Comparison of ENCODE assay signal across 8 cellular contexts in genomic region chr6:3742426-3743344, GRCh38. TPM values are rescaled to one million over a fixed set of nuclear protein-coding genes. Genes with fewer than 3 reads are reported as not detected.
DNase-seq lines count a peak whose midpoint lies in the region; ATAC-seq and TF ChIP-seq lines count a peak whose summit lies in the region.

No MANE protein-coding gene starts in this region.

- H3K9me2 ChIP-seq in Karpas-422 (replicated peaks; ENCODE audit: insufficient read depth, low read length): no peaks in the 10 kb centered on the region

- H3K9me3 ChIP-seq in Karpas-422 (ENCODE audit: low read length) (no peaks in the 10 kb centered on the region), SJCRH30 (replicated peaks) (no peaks in the 10 kb centered on the region), osteoblast (ENCODE audit: low read depth, low read length) (no peaks in the 10 kb centered on the region)

- H3K4me2 ChIP-seq in Karpas-422 (ENCODE audit: low read depth, low read length, poor library complexity, severe bottlenecking) (peak overlapping the region; percentile 72), osteoblast (ENCODE audit: insufficient read depth, low read length) (peak overlapping the region; percentile 60)

- TF ChIP-seq CTCF in osteoblast (IDR thresholded peaks at IDR 0.05; ENCODE audit: extremely low read depth, low read depth, low read length): peak; percentile 98

- H3K36me3 ChIP-seq in Karpas-422 (ENCODE audit: insufficient read depth, low read length) (no peaks in the 10 kb centered on the region), SJCRH30 (no peaks in the 10 kb centered on the region), osteoblast (ENCODE audit: insufficient read depth, low read length) (peaks cover 66% of the 10 kb centered on the region)

- DNase-seq in Caki2 (ENCODE audit: low read depth): peak; percentile 66
- peak; percentile 95 for DNase-seq in Karpas-422
- peak; percentile 47 to 74 for DNase-seq in SJCRH30
- DNase-seq in activated gamma-delta T cell (lab: John Stamatoyannopoulos, UW): peak; percentile 67
- DNase-seq in foreskin melanocyte: peak; percentile 57
- peak; percentile 93 for DNase-seq in osteoblast (ENCODE audit: insufficient read length, low spot score, missing footprints)

- no peaks in the 10 kb centered on the region for H3K79me2 ChIP-seq in Karpas-422 (ENCODE audit: low read length)
- H3K79me2 ChIP-seq in osteoblast (ENCODE audit: insufficient read depth, low read length): peaks cover 100% of the 10 kb centered on the region

- H3K9ac ChIP-seq in Karpas-422 (ENCODE audit: low read length): peak overlapping the region; percentile 61

- no peaks in the 10 kb centered on the region for H3K27me3 ChIP-seq in Karpas-422 (ENCODE audit: low read length)
- H3K27me3 ChIP-seq in SJCRH30: no peaks in the 10 kb centered on the region
- H3K27me3 ChIP-seq in osteoblast (ENCODE audit: insufficient read depth, low read length): no peaks in the 10 kb centered on the region

- peak; percentile 65 for ATAC-seq in GM21423 (IDR thresholded peaks at IDR 0.05; ENCODE audit: unreplicated experiment)

- H3K4me1 ChIP-seq in Karpas-422 (ENCODE audit: low read length) (peaks cover 21% of the 10 kb centered on the region), SJCRH30 (peaks cover 6% of the 10 kb centered on the region; the same call in 1 of the 2 replicates), osteoblast (ENCODE audit: insufficient read depth, low read length) (peaks cover 76% of the 10 kb centered on the region)

- H4K20me1 ChIP-seq in Karpas-422 (ENCODE audit: insufficient read depth, low read depth, low read length) (no peaks in the 10 kb centered on the region), osteoblast (ENCODE audit: insufficient read depth, low read length) (peaks cover 99% of the 10 kb centered on the region)

- H3K4me3 ChIP-seq in Karpas-422 (ENCODE audit: low read length) (peak overlapping the region; percentile 56), SJCRH30 (no peak overlapping the region), osteoblast (ENCODE audit: insufficient read depth, low read length) (peak overlapping the region; percentile 53)

- H3K27ac ChIP-seq in Karpas-422 (ENCODE audit: low read length) (no peak overlapping the region), SJCRH30 (no peak overlapping the region), osteoblast (ENCODE audit: low read depth, low read length) (peak overlapping the region; percentile 51), temporal lobe (ENCODE audit: low read depth, low read length) (peak overlapping the region; percentile 59)

- in situ Hi-C loops in Caki2 (cut with HindIII; ENCODE audit: low pct_unique_long_range_greater_than_20kb, low sequenced_read_pairs): no loop called here

- H2AFZ ChIP-seq in Karpas-422 (ENCODE audit: low read length): peak overlapping the region; percentile 100
- no peak overlapping the region for H2AFZ ChIP-seq in osteoblast (ENCODE audit: low read length)

RNA-seq across cellular contexts. Expression of gene PXDC1, which starts 8.8 kb away (rescaled TPM):
- 60.5 and 61.3 TPM in 2 replicates for total RNA-seq in Caki2 (2014; rRNA removed; shearing (Covaris generic); ENCODE audit: low replicate concordance)
- total RNA-seq in Karpas-422 (2014; rRNA removed; shearing (Covaris generic); ENCODE audit: low replicate concordance): not detected in 2 replicates
- 7.8 and 8.1 TPM in 2 replicates for total RNA-seq in SJCRH30 (2014; rRNA removed; shearing (Covaris generic))
- 144 and 161 TPM in 2 replicates for total RNA-seq in osteoblast
- total RNA-seq in temporal lobe: 9.1 TPM

Comparison
In these comparisons a context has a peak if more than half of its experiments do, and no peak if none do; other contexts are left out.
1. H3K27ac ChIP-seq: peak in osteoblast (single experiment) and temporal lobe (single experiment); none in Karpas-422 (single experiment) and SJCRH30 (single experiment).
2. Peak in every context shown above with its lines, with median percentiles within 50 percentile points of each other: DNase-seq.